In genomic region chr6:17601389-17601703, GRCh38 we compare ENCODE assay signal across 8 cellular contexts. TPM values are rescaled to one million over a fixed set of nuclear protein-coding genes. Genes with fewer than 3 reads are reported as not detected.
DNase-seq lines count a peak whose midpoint lies in the region; ATAC-seq, FAIRE-seq and TF ChIP-seq lines count a peak whose summit lies in the region.

No MANE protein-coding gene starts in this region.

- peak overlapping the region; percentile 39 for H3K27ac Mint-ChIP-seq in MCF 10A (ENCODE audit: low read depth, unreplicated experiment)

- TF ChIP-seq CTCF in A549 (IDR thresholded peaks at IDR 0.05), result no peak
- no peak for TF ChIP-seq CTCF in MCF 10A (IDR thresholded peaks at IDR 0.05; ENCODE audit: unreplicated experiment)
- TF ChIP-seq CTCF in GM20000 (IDR thresholded peaks at IDR 0.05; ENCODE audit: extremely low read depth, missing control alignments), result no peak

- peak overlapping the region in 1 of 2 experiments; percentile 92; a peak in 4 of 6 replicates for H3K27ac ChIP-seq in A549
- H3K27ac ChIP-seq in HUES48 (ENCODE audit: low read depth, low read length), result no peak overlapping the region

- POLR2A ChIA-PET in A549 (lab: Yijun Ruan, JAX), result no interaction called here
- POLR2A ChIA-PET in MCF 10A (lab: Yijun Ruan, JAX), result interaction anchor here (0.6 to 3.0 kb wide), 15 partner anchors 9 to 1281 kb away, joined by 3 to 29 read pairs (median 4); partner anchors contain the start of gene NUP153

- H3K9ac ChIP-seq in HUES48 (ENCODE audit: low read depth, low read length), result 0 out of 2 replicates have a peak overlapping the region, but pooled peaks have one; percentile 74

- H3K4me1 Mint-ChIP-seq in MCF 10A (ENCODE audit: insufficient read depth, unreplicated experiment), result peaks cover 27% of the 10 kb centered on the region

- H3K27me3 ChIP-seq in HUES48 (ENCODE audit: control insufficient read depth, insufficient read depth, low read length) (no peaks in the 10 kb centered on the region), mononuclear cell (ENCODE audit: insufficient read depth, low read length) (no peaks in the 10 kb centered on the region)

- WGBS in A549 (ENCODE audit: missing lambda C conversion rate), result 71% methylated on average over 5 of the region's 5 CpGs

- peaks cover 4% of the 10 kb centered on the region; the same call in 1 of the 2 replicates for H3K36me3 ChIP-seq in HUES48 (ENCODE audit: control insufficient read depth, insufficient read depth, low read length)

- ATAC-seq in A549, result no peak

- TF ChIP-seq POLR2A in A549 (IDR thresholded peaks at IDR 0.05; ENCODE audit: low read length), result no peak

- H3K27me3 Mint-ChIP-seq in MCF 10A (ENCODE audit: insufficient read depth, unreplicated experiment), result no peaks in the 10 kb centered on the region

- intact Hi-C loops in MCF 10A (cut with micrococcal nuclease), result loop anchor here (5.0 kb wide), 2 partner anchors 106 to 201 kb away; partner anchors contain the start of gene NUP153

- peak overlapping the region; percentile 80 for H3K4me2 ChIP-seq in A549

- DNase-seq in A549 (ENCODE audit: low read depth in 1 of 2, low spot score in 1 of 2) (no peak), MCF 10A (ENCODE audit: unreplicated experiment) (no peak), NCI-H2196 treated with DMSO at 0.1 percent for 48 hours (lab: John Stamatoyannopoulos, UW; ENCODE audit: unreplicated experiment) (no peak), GM20000 (ENCODE audit: low spot score) (no peak), COLO668 (lab: John Stamatoyannopoulos, UW; ENCODE audit: unreplicated experiment) (no peak), NCI-H146 (lab: John Stamatoyannopoulos, UW) (no peak)

- CTCF ChIA-PET in A549 (lab: Yijun Ruan, JAX) (interaction anchor here (0.9 kb wide), 1 partner anchor 10 kb away, joined by 3 read pairs; no protein-coding TSS in a partner anchor), MCF 10A (lab: Yijun Ruan, JAX) (interaction anchor here (0.6 to 1.3 kb wide), 5 partner anchors 8 to 707 kb away, joined by 3 to 5 read pairs (median 4); no protein-coding TSS in a partner anchor)

- H3K9me3 ChIP-seq in A549 (no peaks in the 10 kb centered on the region), HUES48 (ENCODE audit: control insufficient read depth, insufficient read depth, low read length) (no peaks in the 10 kb centered on the region), mononuclear cell (ENCODE audit: low read depth, low read length) (no peaks in the 10 kb centered on the region)

- no peak for TF ChIP-seq EP300 in A549 (IDR thresholded peaks at IDR 0.05)

- BruUV-seq in MCF 10A (replicated peaks; lab: Mats Ljungman, UMichigan), result TSS peak; percentile 33

- FAIRE-seq in A549 (lab: Jason Lieb, UNC), result no peak

- H3K4me1 ChIP-seq in A549 (peaks cover 21% of the 10 kb centered on the region; the same call in 2 of the 3 replicates), HUES48 (ENCODE audit: control insufficient read depth, insufficient read depth, low read length) (peaks cover 5% of the 10 kb centered on the region; the same call in 1 of the 2 replicates), mononuclear cell (ENCODE audit: insufficient read depth, low read length) (peaks cover 37% of the 10 kb centered on the region)

- H3K4me3 ChIP-seq in A549 (peak overlapping the region; percentile 99), HUES48 (ENCODE audit: low read depth, low read length) (peak overlapping the region; percentile 73), mononuclear cell (ENCODE audit: low read length) (peak overlapping the region; percentile 85)

- H3K36me3 Mint-ChIP-seq in MCF 10A (ENCODE audit: insufficient read depth, unreplicated experiment), result peaks cover 17% of the 10 kb centered on the region

- H3K9me3 Mint-ChIP-seq in MCF 10A (ENCODE audit: unreplicated experiment), result no peaks in the 10 kb centered on the region

- no peak for TF ChIP-seq RAD21 in A549 (conservative IDR thresholded peaks at IDR 0.05 in 1 of 2, IDR thresholded peaks at IDR 0.05 in 1 of 2)

- H3K4me3 Mint-ChIP-seq in MCF 10A (ENCODE audit: unreplicated experiment), result peak overlapping the region; percentile 73

TF ChIP-seq in A549, 52 proteins besides CTCF, POLR2A, EP300 and RAD21:
- TF ChIP-seq USF2 (IDR thresholded peaks at IDR 0.05) (no peak), RFX5 (IDR thresholded peaks at IDR 0.05) (no peak), JUN (IDR thresholded peaks at IDR 0.05) (no peak), POLR2AphosphoS2 (conservative IDR thresholded peaks at IDR 0.05; ENCODE audit: low read length) (no peak), HOXB5 (CRISPR knock-in tag; IDR thresholded peaks at IDR 0.05) (no peak), MAZ (IDR thresholded peaks at IDR 0.05; ENCODE audit: borderline replicate concordance, low read depth, low read length) (no peak), ZSCAN20 (CRISPR knock-in tag; IDR thresholded peaks at IDR 0.05) (no peak), TFCP2L1 (CRISPR knock-in tag; IDR thresholded peaks at IDR 0.05) (no peak), HOXA7 (CRISPR knock-in tag; IDR thresholded peaks at IDR 0.05) (no peak), NPAS2 (CRISPR knock-in tag; IDR thresholded peaks at IDR 0.05; ENCODE audit: borderline replicate concordance) (no peak), BCL3 (IDR thresholded peaks at IDR 0.05) (no peak)
TF ChIP-seq in A549: peak in this region for 0.

RNA-seq across cellular contexts. Expression of gene FAM8A1, which starts 1.2 kb away (rescaled TPM):
- polyA plus RNA-seq in A549 (2011; rRNA removed) (7.6 and 9.0 TPM in 2 replicates), A549 (2017; fragmentation: RNase III; extraction: RNeasy Plus Mini Kit Qiagen cat#74134 plus additional on column Dnase treatment) (4.7 to 5.5 TPM (median 5.5 TPM) in 3 replicates)
- polyA plus RNA-seq in A549 (2012; cell fraction: cytosol; rRNA removed), result 0.96 and 1.6 TPM in 2 replicates
- 0.96 and 1.1 TPM in 2 replicates for polyA plus RNA-seq in A549 (2012; cell fraction: nucleus; rRNA removed)
- 2.0 and 2.3 TPM in 2 replicates for polyA minus RNA-seq in A549 (2011; rRNA and poly(A)+ RNA removed)
- total RNA-seq in MCF 10A (2022) (12.7 and 14.4 TPM in 2 replicates), mononuclear cell (25.7 TPM)
